Comparison of ENCODE assay signal across 2 cellular contexts in the genomic region with DNA sequence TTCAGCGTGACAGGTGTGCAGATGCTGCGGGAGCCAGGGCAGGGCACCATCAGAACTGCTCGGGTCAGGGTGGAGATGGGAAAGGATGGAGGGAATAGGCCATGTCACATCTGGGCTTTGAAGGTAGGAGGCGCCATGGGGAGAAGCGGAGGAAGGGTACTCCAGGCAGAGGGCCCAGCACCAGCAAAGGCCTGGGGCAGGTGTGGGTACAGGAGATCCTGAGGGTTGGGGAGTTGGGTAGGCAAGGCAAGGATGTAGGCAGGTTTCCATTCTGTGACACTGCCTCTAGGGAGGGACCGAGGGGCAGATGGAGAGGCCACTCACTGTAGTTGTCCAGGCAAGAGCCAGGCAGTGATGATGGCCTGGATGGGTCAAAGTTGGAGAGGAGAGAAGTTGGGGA.
TF ChIP-seq lines count a peak whose summit lies in the region.

No MANE protein-coding gene starts in this region.

TF ChIP-seq in SK-N-SH, 30 proteins besides CTCF, POLR2A, EP300 and RAD21 (continued from another document):
- TF ChIP-seq, protein P1, sequence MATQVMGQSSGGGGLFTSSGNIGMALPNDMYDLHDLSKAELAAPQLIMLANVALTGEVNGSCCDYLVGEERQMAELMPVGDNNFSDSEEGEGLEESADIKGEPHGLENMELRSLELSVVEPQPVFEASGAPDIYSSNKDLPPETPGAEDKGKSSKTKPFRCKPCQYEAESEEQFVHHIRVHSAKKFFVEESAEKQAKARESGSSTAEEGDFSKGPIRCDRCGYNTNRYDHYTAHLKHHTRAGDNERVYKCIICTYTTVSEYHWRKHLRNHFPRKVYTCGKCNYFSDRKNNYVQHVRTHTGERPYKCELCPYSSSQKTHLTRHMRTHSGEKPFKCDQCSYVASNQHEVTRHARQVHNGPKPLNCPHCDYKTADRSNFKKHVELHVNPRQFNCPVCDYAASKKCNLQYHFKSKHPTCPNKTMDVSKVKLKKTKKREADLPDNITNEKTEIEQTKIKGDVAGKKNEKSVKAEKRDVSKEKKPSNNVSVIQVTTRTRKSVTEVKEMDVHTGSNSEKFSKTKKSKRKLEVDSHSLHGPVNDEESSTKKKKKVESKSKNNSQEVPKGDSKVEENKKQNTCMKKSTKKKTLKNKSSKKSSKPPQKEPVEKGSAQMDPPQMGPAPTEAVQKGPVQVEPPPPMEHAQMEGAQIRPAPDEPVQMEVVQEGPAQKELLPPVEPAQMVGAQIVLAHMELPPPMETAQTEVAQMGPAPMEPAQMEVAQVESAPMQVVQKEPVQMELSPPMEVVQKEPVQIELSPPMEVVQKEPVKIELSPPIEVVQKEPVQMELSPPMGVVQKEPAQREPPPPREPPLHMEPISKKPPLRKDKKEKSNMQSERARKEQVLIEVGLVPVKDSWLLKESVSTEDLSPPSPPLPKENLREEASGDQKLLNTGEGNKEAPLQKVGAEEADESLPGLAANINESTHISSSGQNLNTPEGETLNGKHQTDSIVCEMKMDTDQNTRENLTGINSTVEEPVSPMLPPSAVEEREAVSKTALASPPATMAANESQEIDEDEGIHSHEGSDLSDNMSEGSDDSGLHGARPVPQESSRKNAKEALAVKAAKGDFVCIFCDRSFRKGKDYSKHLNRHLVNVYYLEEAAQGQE (IDR thresholded peaks at IDR 0.05; ENCODE audit: low read depth, low read length): no peak
- no peak for TF ChIP-seq RXRA (IDR thresholded peaks at IDR 0.05; ENCODE audit: borderline replicate concordance, low read depth)
- TF ChIP-seq SMC3 (IDR thresholded peaks at IDR 0.05; ENCODE audit: low read depth, low read length): no peak
- no peak for TF ChIP-seq CHD2 (IDR thresholded peaks at IDR 0.05; ENCODE audit: low read length, partially characterized antibody)
- TF ChIP-seq TAF1 (IDR thresholded peaks at IDR 0.05; ENCODE audit: borderline replicate concordance, low read depth, low read length): no peak
- TF ChIP-seq, protein P2, sequence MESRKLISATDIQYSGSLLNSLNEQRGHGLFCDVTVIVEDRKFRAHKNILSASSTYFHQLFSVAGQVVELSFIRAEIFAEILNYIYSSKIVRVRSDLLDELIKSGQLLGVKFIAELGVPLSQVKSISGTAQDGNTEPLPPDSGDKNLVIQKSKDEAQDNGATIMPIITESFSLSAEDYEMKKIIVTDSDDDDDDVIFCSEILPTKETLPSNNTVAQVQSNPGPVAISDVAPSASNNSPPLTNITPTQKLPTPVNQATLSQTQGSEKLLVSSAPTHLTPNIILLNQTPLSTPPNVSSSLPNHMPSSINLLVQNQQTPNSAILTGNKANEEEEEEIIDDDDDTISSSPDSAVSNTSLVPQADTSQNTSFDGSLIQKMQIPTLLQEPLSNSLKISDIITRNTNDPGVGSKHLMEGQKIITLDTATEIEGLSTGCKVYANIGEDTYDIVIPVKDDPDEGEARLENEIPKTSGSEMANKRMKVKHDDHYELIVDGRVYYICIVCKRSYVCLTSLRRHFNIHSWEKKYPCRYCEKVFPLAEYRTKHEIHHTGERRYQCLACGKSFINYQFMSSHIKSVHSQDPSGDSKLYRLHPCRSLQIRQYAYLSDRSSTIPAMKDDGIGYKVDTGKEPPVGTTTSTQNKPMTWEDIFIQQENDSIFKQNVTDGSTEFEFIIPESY (IDR thresholded peaks at IDR 0.05; ENCODE audit: borderline replicate concordance, low read depth): no peak
- TF ChIP-seq SIN3A (IDR thresholded peaks at IDR 0.05; ENCODE audit: borderline replicate concordance, low read depth, low read length): no peak
- no peak for TF ChIP-seq NRF1 (IDR thresholded peaks at IDR 0.05; ENCODE audit: low read depth, low read length)
- TF ChIP-seq MEF2A (IDR thresholded peaks at IDR 0.05; ENCODE audit: borderline replicate concordance, low read depth): no peak
- TF ChIP-seq, protein P3, sequence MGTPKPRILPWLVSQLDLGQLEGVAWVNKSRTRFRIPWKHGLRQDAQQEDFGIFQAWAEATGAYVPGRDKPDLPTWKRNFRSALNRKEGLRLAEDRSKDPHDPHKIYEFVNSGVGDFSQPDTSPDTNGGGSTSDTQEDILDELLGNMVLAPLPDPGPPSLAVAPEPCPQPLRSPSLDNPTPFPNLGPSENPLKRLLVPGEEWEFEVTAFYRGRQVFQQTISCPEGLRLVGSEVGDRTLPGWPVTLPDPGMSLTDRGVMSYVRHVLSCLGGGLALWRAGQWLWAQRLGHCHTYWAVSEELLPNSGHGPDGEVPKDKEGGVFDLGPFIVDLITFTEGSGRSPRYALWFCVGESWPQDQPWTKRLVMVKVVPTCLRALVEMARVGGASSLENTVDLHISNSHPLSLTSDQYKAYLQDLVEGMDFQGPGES (IDR thresholded peaks at IDR 0.05; ENCODE audit: low read depth, low read length): no peak
- TF ChIP-seq YY1 (IDR thresholded peaks at IDR 0.05; ENCODE audit: low read depth): no peak
- TF ChIP-seq EZH2phosphoT487 (IDR thresholded peaks at IDR 0.05; ENCODE audit: borderline replicate concordance, low read depth): no peak
- no peak for TF ChIP-seq RFX5 (IDR thresholded peaks at IDR 0.05; ENCODE audit: low read length)
- TF ChIP-seq, protein P4, sequence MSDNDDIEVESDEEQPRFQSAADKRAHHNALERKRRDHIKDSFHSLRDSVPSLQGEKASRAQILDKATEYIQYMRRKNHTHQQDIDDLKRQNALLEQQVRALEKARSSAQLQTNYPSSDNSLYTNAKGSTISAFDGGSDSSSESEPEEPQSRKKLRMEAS (IDR thresholded peaks at IDR 0.05; ENCODE audit: low read depth): no peak
- TF ChIP-seq, protein P5, sequence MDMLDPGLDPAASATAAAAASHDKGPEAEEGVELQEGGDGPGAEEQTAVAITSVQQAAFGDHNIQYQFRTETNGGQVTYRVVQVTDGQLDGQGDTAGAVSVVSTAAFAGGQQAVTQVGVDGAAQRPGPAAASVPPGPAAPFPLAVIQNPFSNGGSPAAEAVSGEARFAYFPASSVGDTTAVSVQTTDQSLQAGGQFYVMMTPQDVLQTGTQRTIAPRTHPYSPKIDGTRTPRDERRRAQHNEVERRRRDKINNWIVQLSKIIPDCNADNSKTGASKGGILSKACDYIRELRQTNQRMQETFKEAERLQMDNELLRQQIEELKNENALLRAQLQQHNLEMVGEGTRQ (IDR thresholded peaks at IDR 0.05; ENCODE audit: borderline replicate concordance, low read depth, low read length): no peak

TF ChIP-seq in SK-N-SH treated with all-trans-retinoic acid at 6 μM for 48 hours, 23 proteins besides CTCF, POLR2A, EP300 and RAD21 (continued from another document):
- TF ChIP-seq, protein P6, sequence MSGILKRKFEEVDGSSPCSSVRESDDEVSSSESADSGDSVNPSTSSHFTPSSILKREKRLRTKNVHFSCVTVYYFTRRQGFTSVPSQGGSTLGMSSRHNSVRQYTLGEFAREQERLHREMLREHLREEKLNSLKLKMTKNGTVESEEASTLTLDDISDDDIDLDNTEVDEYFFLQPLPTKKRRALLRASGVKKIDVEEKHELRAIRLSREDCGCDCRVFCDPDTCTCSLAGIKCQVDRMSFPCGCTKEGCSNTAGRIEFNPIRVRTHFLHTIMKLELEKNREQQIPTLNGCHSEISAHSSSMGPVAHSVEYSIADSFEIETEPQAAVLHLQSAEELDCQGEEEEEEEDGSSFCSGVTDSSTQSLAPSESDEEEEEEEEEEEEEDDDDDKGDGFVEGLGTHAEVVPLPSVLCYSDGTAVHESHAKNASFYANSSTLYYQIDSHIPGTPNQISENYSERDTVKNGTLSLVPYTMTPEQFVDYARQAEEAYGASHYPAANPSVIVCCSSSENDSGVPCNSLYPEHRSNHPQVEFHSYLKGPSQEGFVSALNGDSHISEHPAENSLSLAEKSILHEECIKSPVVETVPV (CRISPR knock-in tag; IDR thresholded peaks at IDR 0.05): no peak
- TF ChIP-seq TOX (CRISPR knock-in tag; IDR thresholded peaks at IDR 0.05; ENCODE audit: borderline replicate concordance) (no peak), BACH2 (CRISPR knock-in tag; IDR thresholded peaks at IDR 0.05; ENCODE audit: borderline replicate concordance) (no peak), ZNF70 (CRISPR knock-in tag; IDR thresholded peaks at IDR 0.05) (no peak), OSR1 (CRISPR knock-in tag; IDR thresholded peaks at IDR 0.05) (no peak), ZNF565 (CRISPR knock-in tag; conservative IDR thresholded peaks at IDR 0.05; ENCODE audit: low read depth) (no peak), CSDC2 (CRISPR knock-in tag; IDR thresholded peaks at IDR 0.05) (no peak), ESRRG (CRISPR knock-in tag; IDR thresholded peaks at IDR 0.05) (no peak), TCF4 (CRISPR knock-in tag; IDR thresholded peaks at IDR 0.05; ENCODE audit: borderline replicate concordance) (no peak), ISL1 (CRISPR knock-in tag; IDR thresholded peaks at IDR 0.05) (no peak), SNAI2 (CRISPR knock-in tag; IDR thresholded peaks at IDR 0.05) (no peak), ZNF8 (CRISPR knock-in tag; IDR thresholded peaks at IDR 0.05) (no peak), RARB (CRISPR knock-in tag; IDR thresholded peaks at IDR 0.05) (no peak), ZFP30 (CRISPR knock-in tag; IDR thresholded peaks at IDR 0.05) (no peak)
- TF ChIP-seq, protein P7, sequence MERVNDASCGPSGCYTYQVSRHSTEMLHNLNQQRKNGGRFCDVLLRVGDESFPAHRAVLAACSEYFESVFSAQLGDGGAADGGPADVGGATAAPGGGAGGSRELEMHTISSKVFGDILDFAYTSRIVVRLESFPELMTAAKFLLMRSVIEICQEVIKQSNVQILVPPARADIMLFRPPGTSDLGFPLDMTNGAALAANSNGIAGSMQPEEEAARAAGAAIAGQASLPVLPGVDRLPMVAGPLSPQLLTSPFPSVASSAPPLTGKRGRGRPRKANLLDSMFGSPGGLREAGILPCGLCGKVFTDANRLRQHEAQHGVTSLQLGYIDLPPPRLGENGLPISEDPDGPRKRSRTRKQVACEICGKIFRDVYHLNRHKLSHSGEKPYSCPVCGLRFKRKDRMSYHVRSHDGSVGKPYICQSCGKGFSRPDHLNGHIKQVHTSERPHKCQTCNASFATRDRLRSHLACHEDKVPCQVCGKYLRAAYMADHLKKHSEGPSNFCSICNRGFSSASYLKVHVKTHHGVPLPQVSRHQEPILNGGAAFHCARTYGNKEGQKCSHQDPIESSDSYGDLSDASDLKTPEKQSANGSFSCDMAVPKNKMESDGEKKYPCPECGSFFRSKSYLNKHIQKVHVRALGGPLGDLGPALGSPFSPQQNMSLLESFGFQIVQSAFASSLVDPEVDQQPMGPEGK (CRISPR knock-in tag; IDR thresholded peaks at IDR 0.05; ENCODE audit: borderline replicate concordance): no peak
- TF ChIP-seq, protein P8, sequence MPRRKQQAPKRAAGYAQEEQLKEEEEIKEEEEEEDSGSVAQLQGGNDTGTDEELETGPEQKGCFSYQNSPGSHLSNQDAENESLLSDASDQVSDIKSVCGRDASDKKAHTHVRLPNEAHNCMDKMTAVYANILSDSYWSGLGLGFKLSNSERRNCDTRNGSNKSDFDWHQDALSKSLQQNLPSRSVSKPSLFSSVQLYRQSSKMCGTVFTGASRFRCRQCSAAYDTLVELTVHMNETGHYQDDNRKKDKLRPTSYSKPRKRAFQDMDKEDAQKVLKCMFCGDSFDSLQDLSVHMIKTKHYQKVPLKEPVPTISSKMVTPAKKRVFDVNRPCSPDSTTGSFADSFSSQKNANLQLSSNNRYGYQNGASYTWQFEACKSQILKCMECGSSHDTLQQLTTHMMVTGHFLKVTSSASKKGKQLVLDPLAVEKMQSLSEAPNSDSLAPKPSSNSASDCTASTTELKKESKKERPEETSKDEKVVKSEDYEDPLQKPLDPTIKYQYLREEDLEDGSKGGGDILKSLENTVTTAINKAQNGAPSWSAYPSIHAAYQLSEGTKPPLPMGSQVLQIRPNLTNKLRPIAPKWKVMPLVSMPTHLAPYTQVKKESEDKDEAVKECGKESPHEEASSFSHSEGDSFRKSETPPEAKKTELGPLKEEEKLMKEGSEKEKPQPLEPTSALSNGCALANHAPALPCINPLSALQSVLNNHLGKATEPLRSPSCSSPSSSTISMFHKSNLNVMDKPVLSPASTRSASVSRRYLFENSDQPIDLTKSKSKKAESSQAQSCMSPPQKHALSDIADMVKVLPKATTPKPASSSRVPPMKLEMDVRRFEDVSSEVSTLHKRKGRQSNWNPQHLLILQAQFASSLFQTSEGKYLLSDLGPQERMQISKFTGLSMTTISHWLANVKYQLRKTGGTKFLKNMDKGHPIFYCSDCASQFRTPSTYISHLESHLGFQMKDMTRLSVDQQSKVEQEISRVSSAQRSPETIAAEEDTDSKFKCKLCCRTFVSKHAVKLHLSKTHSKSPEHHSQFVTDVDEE (CRISPR knock-in tag; IDR thresholded peaks at IDR 0.05): no peak
- TF ChIP-seq, protein P9, sequence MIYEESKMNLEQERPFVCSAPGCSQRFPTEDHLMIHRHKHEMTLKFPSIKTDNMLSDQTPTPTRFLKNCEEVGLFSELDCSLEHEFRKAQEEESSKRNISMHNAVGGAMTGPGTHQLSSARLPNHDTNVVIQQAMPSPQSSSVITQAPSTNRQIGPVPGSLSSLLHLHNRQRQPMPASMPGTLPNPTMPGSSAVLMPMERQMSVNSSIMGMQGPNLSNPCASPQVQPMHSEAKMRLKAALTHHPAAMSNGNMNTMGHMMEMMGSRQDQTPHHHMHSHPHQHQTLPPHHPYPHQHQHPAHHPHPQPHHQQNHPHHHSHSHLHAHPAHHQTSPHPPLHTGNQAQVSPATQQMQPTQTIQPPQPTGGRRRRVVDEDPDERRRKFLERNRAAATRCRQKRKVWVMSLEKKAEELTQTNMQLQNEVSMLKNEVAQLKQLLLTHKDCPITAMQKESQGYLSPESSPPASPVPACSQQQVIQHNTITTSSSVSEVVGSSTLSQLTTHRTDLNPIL (CRISPR knock-in tag; IDR thresholded peaks at IDR 0.05; ENCODE audit: low read depth): no peak
- TF ChIP-seq, protein P10, sequence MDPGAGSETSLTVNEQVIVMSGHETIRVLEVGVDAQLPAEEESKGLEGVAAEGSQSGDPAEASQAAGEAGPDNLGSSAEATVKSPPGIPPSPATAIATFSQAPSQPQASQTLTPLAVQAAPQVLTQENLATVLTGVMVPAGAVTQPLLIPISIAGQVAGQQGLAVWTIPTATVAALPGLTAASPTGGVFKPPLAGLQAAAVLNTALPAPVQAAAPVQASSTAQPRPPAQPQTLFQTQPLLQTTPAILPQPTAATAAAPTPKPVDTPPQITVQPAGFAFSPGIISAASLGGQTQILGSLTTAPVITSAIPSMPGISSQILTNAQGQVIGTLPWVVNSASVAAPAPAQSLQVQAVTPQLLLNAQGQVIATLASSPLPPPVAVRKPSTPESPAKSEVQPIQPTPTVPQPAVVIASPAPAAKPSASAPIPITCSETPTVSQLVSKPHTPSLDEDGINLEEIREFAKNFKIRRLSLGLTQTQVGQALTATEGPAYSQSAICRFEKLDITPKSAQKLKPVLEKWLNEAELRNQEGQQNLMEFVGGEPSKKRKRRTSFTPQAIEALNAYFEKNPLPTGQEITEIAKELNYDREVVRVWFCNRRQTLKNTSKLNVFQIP (CRISPR knock-in tag; IDR thresholded peaks at IDR 0.05; ENCODE audit: borderline replicate concordance, low read depth): no peak
